In the genomic region with DNA sequence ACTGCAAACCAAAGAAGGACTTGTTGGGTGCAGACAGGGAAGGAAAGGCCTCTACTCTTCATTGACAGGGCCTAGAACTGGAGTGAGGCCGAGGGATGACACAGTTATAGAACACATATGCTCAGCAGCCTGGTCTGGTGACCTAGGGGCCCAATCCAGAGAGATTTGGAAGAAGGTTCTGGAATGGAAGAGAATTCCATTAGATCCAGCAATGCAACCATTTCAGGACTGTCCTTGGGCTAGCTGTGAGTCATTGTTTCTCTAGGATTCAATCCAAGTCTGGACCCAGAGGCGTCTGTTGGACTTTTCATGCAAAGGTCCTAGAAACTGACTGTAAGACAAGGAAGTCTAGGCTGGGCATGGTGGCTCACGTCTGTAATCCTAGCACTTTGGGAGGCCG, we compare ENCODE assay signal across 9 cellular contexts. TPM values are rescaled to one million over a fixed set of nuclear protein-coding genes. Genes with fewer than 3 reads are reported as not detected.
DNase-seq lines count a peak whose midpoint lies in the region; ATAC-seq, FAIRE-seq and TF ChIP-seq lines count a peak whose summit lies in the region.
"Had no signal": no experiment of that assay in that cellular context is flagged by ENCODE, and none has a peak within 500 bp of the region (broad histone marks: within the 10 kb centered on the region; RNA-seq: fewer than 3 reads in every experiment).

No MANE protein-coding gene starts in this region.

- no peaks in the 10 kb centered on the region for H3K9me3 Mint-ChIP-seq in activated CD4-positive, alpha-beta T cell treated with anti-CD3 and anti-CD28 coated beads, Interleukin-2, amount 10 ng/mL, durations not matched to agents 24 days and 14 days
- no peaks in the 10 kb centered on the region for H3K9me3 Mint-ChIP-seq in activated CD4-positive, alpha-beta T cell treated with anti-CD3 and anti-CD28 coated beads for 36 hours (ENCODE audit: low read depth)

- no peak overlapping the region for H3K4me3 Mint-ChIP-seq in activated CD4-positive, alpha-beta T cell treated with anti-CD3 and anti-CD28 coated beads, Interleukin-2, amount 10 ng/mL, durations not matched to agents 24 days and 14 days
- no peak overlapping the region for H3K4me3 Mint-ChIP-seq in activated CD4-positive, alpha-beta T cell treated with anti-CD3 and anti-CD28 coated beads for 36 hours

- H3K4me1 ChIP-seq in pancreas: peaks cover 7 to 21% (median 8%) of the 10 kb centered on the region in 3 donors

- H3K27me3 ChIP-seq in pancreas: no peaks in the 10 kb centered on the region

- peak; percentile 76 for DNase-seq in Daoy (ENCODE audit: low read depth)
- DNase-seq in fibroblast of the aortic adventitia (ENCODE audit: low read depth): peak; percentile 90
- DNase-seq in pancreas: peak in 4 of 6 donors; percentile 42 to 74 (median 63)
- no peak for DNase-seq in activated CD4-positive, alpha-beta T cell treated with anti-CD3 and anti-CD28 coated beads, Interleukin-2, amount 10 ng/mL, durations not matched to agents 24 days and 14 days
- DNase-seq in NCI-H526 treated with DMSO at 0.1 percent for 48 hours (lab: John Stamatoyannopoulos, UW): no peak
- DNase-seq in activated CD4-positive, alpha-beta T cell treated with anti-CD3 and anti-CD28 coated beads for 36 hours: no peak
- DNase-seq: NCI-H446 had no signal

- POLR2A ChIA-PET in activated CD4-positive, alpha-beta T cell treated with anti-CD3 and anti-CD28 coated beads for 36 hours (lab: Charles Lee): no interaction called here

- peaks cover 8% of the 10 kb centered on the region for H3K27me3 Mint-ChIP-seq in activated CD4-positive, alpha-beta T cell treated with anti-CD3 and anti-CD28 coated beads, Interleukin-2, amount 10 ng/mL, durations not matched to agents 24 days and 14 days
- no peaks in the 10 kb centered on the region for H3K27me3 Mint-ChIP-seq in activated CD4-positive, alpha-beta T cell treated with anti-CD3 and anti-CD28 coated beads for 36 hours

- H3K27ac ChIP-seq in pancreas: peak overlapping the region in 3 of 4 donors; percentile 15 to 75 (median 75)

- no peak for FAIRE-seq in pancreas (lab: Jason Lieb, UNC)

- peak; percentile 65 for ATAC-seq in SK-N-SH treated with all-trans-retinoic acid at 6 μM for 48 hours
- peak; percentile 88 to 96 (median 94) for ATAC-seq in pancreas
- no peak for ATAC-seq in HG03565 (IDR thresholded peaks at IDR 0.05; ENCODE audit: unreplicated experiment)
- ATAC-seq in activated CD4-positive, alpha-beta T cell treated with anti-CD3 and anti-CD28 coated beads for 36 hours: no peak

- CTCF ChIA-PET in activated CD4-positive, alpha-beta T cell treated with anti-CD3 and anti-CD28 coated beads for 36 hours (lab: Charles Lee): no interaction called here

- intact Hi-C loops in pancreas (cut with DNase I): no loop called here
- intact Hi-C loops in activated CD4-positive, alpha-beta T cell treated with anti-CD3 and anti-CD28 coated beads, Interleukin-2, amount 10 ng/mL, durations not matched to agents 24 days and 14 days (cut with micrococcal nuclease): no loop called here
- intact Hi-C loops in activated CD4-positive, alpha-beta T cell treated with anti-CD3 and anti-CD28 coated beads for 36 hours (cut with DNase I, micrococcal nuclease): no loop called here

- whole genome bisulfite sequencing in pancreas, 2 donors: 44 to 54% methylated on average over 4 of the region's 4 CpGs

- no peak overlapping the region for H3K27ac Mint-ChIP-seq in activated CD4-positive, alpha-beta T cell treated with anti-CD3 and anti-CD28 coated beads, Interleukin-2, amount 10 ng/mL, durations not matched to agents 24 days and 14 days
- no peak overlapping the region for H3K27ac Mint-ChIP-seq in activated CD4-positive, alpha-beta T cell treated with anti-CD3 and anti-CD28 coated beads for 36 hours

- H3K4me3 ChIP-seq in fibroblast of the aortic adventitia (ENCODE audit: low read depth, low read length): no peak overlapping the region
- no peak overlapping the region for H3K4me3 ChIP-seq in pancreas

- H3K36me3 Mint-ChIP-seq in activated CD4-positive, alpha-beta T cell treated with anti-CD3 and anti-CD28 coated beads, Interleukin-2, amount 10 ng/mL, durations not matched to agents 24 days and 14 days (ENCODE audit: low read depth): no peaks in the 10 kb centered on the region
- H3K36me3 Mint-ChIP-seq in activated CD4-positive, alpha-beta T cell treated with anti-CD3 and anti-CD28 coated beads for 36 hours (ENCODE audit: low read depth): no peaks in the 10 kb centered on the region

- TF ChIP-seq CTCF in fibroblast of the aortic adventitia (IDR thresholded peaks at IDR 0.05; ENCODE audit: insufficient read depth, low read length): no peak
- TF ChIP-seq CTCF in pancreas (IDR thresholded peaks at IDR 0.05): no peak

- H3K9me3 ChIP-seq in pancreas: no peaks in the 10 kb centered on the region

- H3K36me3 ChIP-seq in pancreas: no peaks in the 10 kb centered on the region

- no peaks in the 10 kb centered on the region for H3K4me1 Mint-ChIP-seq in activated CD4-positive, alpha-beta T cell treated with anti-CD3 and anti-CD28 coated beads, Interleukin-2, amount 10 ng/mL, durations not matched to agents 24 days and 14 days
- peaks cover 4% of the 10 kb centered on the region for H3K4me1 Mint-ChIP-seq in activated CD4-positive, alpha-beta T cell treated with anti-CD3 and anti-CD28 coated beads for 36 hours

TF ChIP-seq in SK-N-SH treated with all-trans-retinoic acid at 6 μM for 48 hours, 23 proteins besides CTCF, POLR2A, EP300 and RAD21 (continues in another document):
- no peak for TF ChIP-seq ESRRG (CRISPR knock-in tag; IDR thresholded peaks at IDR 0.05)
- TF ChIP-seq TOX (CRISPR knock-in tag; IDR thresholded peaks at IDR 0.05; ENCODE audit: borderline replicate concordance): no peak
- TF ChIP-seq, protein P1, sequence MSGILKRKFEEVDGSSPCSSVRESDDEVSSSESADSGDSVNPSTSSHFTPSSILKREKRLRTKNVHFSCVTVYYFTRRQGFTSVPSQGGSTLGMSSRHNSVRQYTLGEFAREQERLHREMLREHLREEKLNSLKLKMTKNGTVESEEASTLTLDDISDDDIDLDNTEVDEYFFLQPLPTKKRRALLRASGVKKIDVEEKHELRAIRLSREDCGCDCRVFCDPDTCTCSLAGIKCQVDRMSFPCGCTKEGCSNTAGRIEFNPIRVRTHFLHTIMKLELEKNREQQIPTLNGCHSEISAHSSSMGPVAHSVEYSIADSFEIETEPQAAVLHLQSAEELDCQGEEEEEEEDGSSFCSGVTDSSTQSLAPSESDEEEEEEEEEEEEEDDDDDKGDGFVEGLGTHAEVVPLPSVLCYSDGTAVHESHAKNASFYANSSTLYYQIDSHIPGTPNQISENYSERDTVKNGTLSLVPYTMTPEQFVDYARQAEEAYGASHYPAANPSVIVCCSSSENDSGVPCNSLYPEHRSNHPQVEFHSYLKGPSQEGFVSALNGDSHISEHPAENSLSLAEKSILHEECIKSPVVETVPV (CRISPR knock-in tag; IDR thresholded peaks at IDR 0.05): no peak
- no peak for TF ChIP-seq PPARA (CRISPR knock-in tag; IDR thresholded peaks at IDR 0.05; ENCODE audit: borderline replicate concordance)
- no peak for TF ChIP-seq ZNF70 (CRISPR knock-in tag; IDR thresholded peaks at IDR 0.05)
- TF ChIP-seq TCF4 (CRISPR knock-in tag; IDR thresholded peaks at IDR 0.05; ENCODE audit: borderline replicate concordance): no peak
- TF ChIP-seq, protein P2, sequence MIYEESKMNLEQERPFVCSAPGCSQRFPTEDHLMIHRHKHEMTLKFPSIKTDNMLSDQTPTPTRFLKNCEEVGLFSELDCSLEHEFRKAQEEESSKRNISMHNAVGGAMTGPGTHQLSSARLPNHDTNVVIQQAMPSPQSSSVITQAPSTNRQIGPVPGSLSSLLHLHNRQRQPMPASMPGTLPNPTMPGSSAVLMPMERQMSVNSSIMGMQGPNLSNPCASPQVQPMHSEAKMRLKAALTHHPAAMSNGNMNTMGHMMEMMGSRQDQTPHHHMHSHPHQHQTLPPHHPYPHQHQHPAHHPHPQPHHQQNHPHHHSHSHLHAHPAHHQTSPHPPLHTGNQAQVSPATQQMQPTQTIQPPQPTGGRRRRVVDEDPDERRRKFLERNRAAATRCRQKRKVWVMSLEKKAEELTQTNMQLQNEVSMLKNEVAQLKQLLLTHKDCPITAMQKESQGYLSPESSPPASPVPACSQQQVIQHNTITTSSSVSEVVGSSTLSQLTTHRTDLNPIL (CRISPR knock-in tag; IDR thresholded peaks at IDR 0.05; ENCODE audit: low read depth): no peak
- no peak for TF ChIP-seq ZFP30 (CRISPR knock-in tag; IDR thresholded peaks at IDR 0.05)
- TF ChIP-seq CSDC2 (CRISPR knock-in tag; IDR thresholded peaks at IDR 0.05): no peak
- no peak for TF ChIP-seq RARB (CRISPR knock-in tag; IDR thresholded peaks at IDR 0.05)
- TF ChIP-seq ZFP3 (CRISPR knock-in tag; IDR thresholded peaks at IDR 0.05): no peak
- no peak for TF ChIP-seq OSR1 (CRISPR knock-in tag; IDR thresholded peaks at IDR 0.05)
- TF ChIP-seq ZC3H10 (CRISPR knock-in tag; IDR thresholded peaks at IDR 0.05): no peak

RNA-seq across cellular contexts. Expression of gene WIPF3, which starts 59.2 kb away (rescaled TPM):
- not detected in 2 replicates for total RNA-seq in Daoy (2014; rRNA removed; shearing (Covaris generic))
- total RNA-seq in fibroblast of the aortic adventitia (ENCODE audit: low replicate concordance) (not detected in 2 replicates), pancreas (1 to 10 TPM in 5 of 6 donors, under 1 TPM in 1; 0.98 to 4.6 (median 1.8) TPM)
- polyA plus RNA-seq in pancreas: 1 to 10 TPM; 1.1 to 1.6 TPM
- total RNA-seq in activated CD4-positive, alpha-beta T cell treated with anti-CD3 and anti-CD28 coated beads, Interleukin-2, amount 10 ng/mL, durations not matched to agents 24 days and 14 days: not detected in 2 replicates
- total RNA-seq in activated CD4-positive, alpha-beta T cell treated with anti-CD3 and anti-CD28 coated beads for 36 hours: not detected

Comparison
In these comparisons a context has a peak if more than half of its experiments do, and no peak if none do; other contexts are left out.
1. DNase-seq: peak in Daoy (single experiment), fibroblast of the aortic adventitia (single experiment) and pancreas (4 of 6); none in activated CD4-positive, alpha-beta T cell treated with anti-CD3 and anti-CD28 coated beads, Interleukin-2, amount 10 ng/mL, durations not matched to agents 24 days and 14 days (single experiment), NCI-H526 treated with DMSO at 0.1 percent for 48 hours (single experiment) and activated CD4-positive, alpha-beta T cell treated with anti-CD3 and anti-CD28 coated beads for 36 hours (single experiment).
2. ATAC-seq: peak in SK-N-SH treated with all-trans-retinoic acid at 6 μM for 48 hours (single experiment) and pancreas (4 of 4); none in HG03565 (single experiment) and activated CD4-positive, alpha-beta T cell treated with anti-CD3 and anti-CD28 coated beads for 36 hours (single experiment).